30 cellular contexts compared by ENCODE assay signal in the genomic region with DNA sequence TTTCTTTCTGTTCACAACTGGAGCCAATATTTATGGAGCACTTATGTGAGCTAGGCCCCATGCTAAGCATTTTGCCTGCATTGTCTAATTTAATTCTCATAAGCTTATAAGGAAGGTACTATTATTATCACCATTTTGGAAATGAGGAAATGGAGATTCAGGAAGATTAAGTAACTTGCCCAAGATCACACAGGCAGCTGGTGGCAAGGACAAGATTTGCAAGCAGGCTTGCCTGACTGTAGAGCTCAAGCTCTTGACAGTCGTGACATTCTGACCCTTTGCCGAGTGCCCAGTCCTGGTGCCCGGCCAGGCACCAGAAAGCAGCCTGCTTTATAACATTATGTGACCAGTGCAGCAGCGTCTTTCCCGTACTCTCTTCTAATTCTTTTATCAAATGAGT. TPM values are rescaled to one million over a fixed set of nuclear protein-coding genes. Genes with fewer than 3 reads are reported as not detected.
"Had no signal": no experiment of that assay in that cellular context is flagged by ENCODE, and none has a peak within 500 bp of the region (broad histone marks: within the 10 kb centered on the region; RNA-seq: fewer than 3 reads in every experiment).

No MANE protein-coding gene starts in this region.

- H3K4me3 Mint-ChIP-seq: activated CD4-positive, alpha-beta T cell treated with anti-CD3 and anti-CD28 coated beads for 36 hours; activated CD4-positive, alpha-beta T cell treated with anti-CD3 and anti-CD28 coated beads, Interleukin-2, amount 10 ng/mL, durations not matched to agents 7 days and 5 days; activated CD8-positive, alpha-beta T cell treated with anti-CD3 and anti-CD28 coated beads, Interleukin-2, amount 10 ng/mL, durations not matched to agents 7 days and 5 days; activated naive CD4-positive, alpha-beta T cell treated with anti-CD3 and anti-CD28 coated beads for 36 hours; activated T-cell treated with anti-CD3 and anti-CD28 coated beads, Interleukin-2, amount 50 U/mL, for 24 hours; brain; T-helper 1 cell treated with Interleukin-12 subunit alpha and Interleukin-12 subunit beta and Interleukin-4 antibody, amounts not matched to agents 30 μg/mL and 1 μg/mL, for 36 hours; T-helper 2 cell treated with Interferon-gamma antibody and Interleukin-4, amounts not matched to agents 5 μg/mL and 100 μg/mL, for 36 hours; WTC11 had no signal

- H3K36me3 ChIP-seq: adrenal gland, SJCRH30 had no signal

- H3K27me3 ChIP-seq: adrenal gland, SJCRH30 had no signal

- H3K27me3 Mint-ChIP-seq: activated T-cell treated with anti-CD3 and anti-CD28 coated beads, Interleukin-2, amount 50 U/mL, for 24 hours had no signal

- H3K27ac Mint-ChIP-seq: activated CD4-positive, alpha-beta T cell treated with anti-CD3 and anti-CD28 coated beads for 36 hours; activated CD4-positive, alpha-beta T cell treated with anti-CD3 and anti-CD28 coated beads, Interleukin-2, amount 10 ng/mL, durations not matched to agents 7 days and 5 days; activated CD8-positive, alpha-beta T cell treated with anti-CD3 and anti-CD28 coated beads, Interleukin-2, amount 10 ng/mL, durations not matched to agents 7 days and 5 days; activated naive CD4-positive, alpha-beta T cell treated with anti-CD3 and anti-CD28 coated beads for 36 hours; activated naive CD4-positive, alpha-beta T cell treated with anti-CD3 and anti-CD28 coated beads, Interleukin-2, amount 50 U/mL, for 72 hours; activated T-cell treated with anti-CD3 and anti-CD28 coated beads, Interleukin-2, amount 50 U/mL, for 24 hours; brain; T-helper 1 cell treated with Interleukin-12 subunit alpha and Interleukin-12 subunit beta and Interleukin-4 antibody, amounts not matched to agents 30 μg/mL and 1 μg/mL, for 36 hours; T-helper 2 cell treated with Interferon-gamma antibody and Interleukin-4, amounts not matched to agents 5 μg/mL and 100 μg/mL, for 36 hours; WTC11 had no signal

- ATAC-seq: activated CD4-positive, alpha-beta T cell treated with anti-CD3 and anti-CD28 coated beads for 36 hours; activated CD4-positive, CD25-positive, alpha-beta regulatory T cell treated with anti-CD3 and anti-CD28 coated beads, Interleukin-2, amount 50 U/mL, for 24 hours; activated CD8-positive, alpha-beta T cell treated with anti-CD3 and anti-CD28 coated beads, Interleukin-2, amount 10 ng/mL, durations not matched to agents 7 days and 5 days; activated naive CD4-positive, alpha-beta T cell treated with anti-CD3 and anti-CD28 coated beads, Interleukin-2, amount 50 U/mL, for 72 hours; K562; Right ventricle myocardium inferior; WTC11 had no signal

- H3K9ac ChIP-seq: SK-N-SH had no signal

- DNase-seq: activated CD4-positive, alpha-beta T cell treated with anti-CD3 and anti-CD28 coated beads for 36 hours; activated CD4-positive, alpha-beta T cell treated with anti-CD3 and anti-CD28 coated beads, Interleukin-2, amount 10 ng/mL, durations not matched to agents 7 days and 5 days; activated CD4-positive, alpha-beta T cell treated with anti-CD3 and anti-CD28 coated beads, Interleukin-2, amount 50 U/mL, for 48 hours; activated CD8-positive, alpha-beta T cell treated with anti-CD3 and anti-CD28 coated beads, Interleukin-2, amount 10 ng/mL, durations not matched to agents 7 days and 5 days; activated gamma-delta T cell treated with Interleukin-2 at 50 U/mL for 16 hours; activated naive CD4-positive, alpha-beta T cell treated with anti-CD3 and anti-CD28 coated beads for 36 hours; activated T-cell treated with anti-CD3 and anti-CD28 coated beads, Interleukin-2, amount 50 U/mL, for 24 hours; adrenal gland; central memory CD4-positive, alpha-beta T cell; NCI-H1105; NCI-H1417 treated with DMSO at 0.1 percent for 48 hours; NCI-H187 treated with DMSO at 0.1 percent for 48 hours; NCI-H2081; NCI-H345; NCI-H524 treated with DMSO at 0.1 percent for 48 hours; PC-9; SJCRH30; SK-N-SH had no signal

- H3K9me3 Mint-ChIP-seq: activated CD4-positive, alpha-beta T cell treated with anti-CD3 and anti-CD28 coated beads, Interleukin-2, amount 10 ng/mL, durations not matched to agents 7 days and 5 days; activated naive CD4-positive, alpha-beta T cell treated with anti-CD3 and anti-CD28 coated beads for 36 hours; activated naive CD4-positive, alpha-beta T cell treated with anti-CD3 and anti-CD28 coated beads, Interleukin-2, amount 50 U/mL, for 72 hours; activated T-cell treated with anti-CD3 and anti-CD28 coated beads, Interleukin-2, amount 50 U/mL, for 24 hours; T-helper 1 cell treated with Interleukin-12 subunit alpha and Interleukin-12 subunit beta and Interleukin-4 antibody, amounts not matched to agents 30 μg/mL and 1 μg/mL, for 36 hours; T-helper 2 cell treated with Interferon-gamma antibody and Interleukin-4, amounts not matched to agents 5 μg/mL and 100 μg/mL, for 36 hours; WTC11 had no signal

- H3K4me1 Mint-ChIP-seq: activated CD4-positive, alpha-beta T cell treated with anti-CD3 and anti-CD28 coated beads for 36 hours; activated CD4-positive, alpha-beta T cell treated with anti-CD3 and anti-CD28 coated beads, Interleukin-2, amount 10 ng/mL, durations not matched to agents 7 days and 5 days; brain; WTC11 had no signal

- H3K27ac ChIP-seq: adrenal gland, PC-9, RWPE1, SJCRH30 had no signal

- H3K4me1 ChIP-seq: adrenal gland, SJCRH30 had no signal

- H3K36me3 Mint-ChIP-seq: activated naive CD4-positive, alpha-beta T cell treated with anti-CD3 and anti-CD28 coated beads, Interleukin-2, amount 50 U/mL, for 72 hours; brain; WTC11 had no signal

- H3K9me3 ChIP-seq: adrenal gland, SJCRH30, SK-N-SH had no signal

- H3K4me3 ChIP-seq: adrenal gland, K562, PC-9, SJCRH30 had no signal

RNA-seq across cellular contexts. Expression of a gene that starts 38.2 kb away (rescaled TPM):
- total RNA-seq: activated CD4-positive, alpha-beta T cell treated with anti-CD3 and anti-CD28 coated beads for 36 hours; activated CD4-positive, alpha-beta T cell treated with anti-CD3 and anti-CD28 coated beads, Interleukin-2, amount 10 ng/mL, durations not matched to agents 7 days and 5 days; activated CD8-positive, alpha-beta T cell treated with anti-CD3 and anti-CD28 coated beads, Interleukin-2, amount 10 ng/mL, durations not matched to agents 7 days and 5 days; activated naive CD4-positive, alpha-beta T cell treated with anti-CD3 and anti-CD28 coated beads for 36 hours; activated naive CD4-positive, alpha-beta T cell treated with anti-CD3 and anti-CD28 coated beads, Interleukin-2, amount 50 U/mL, for 72 hours; K562; MCF 10A; NCI-H460; OCI-LY7; PC-9; Right ventricle myocardium inferior; WTC11 had no signal
- polyA plus RNA-seq: SK-N-SH had no signal
